8 cellular contexts compared by ENCODE assay signal in the genomic region with DNA sequence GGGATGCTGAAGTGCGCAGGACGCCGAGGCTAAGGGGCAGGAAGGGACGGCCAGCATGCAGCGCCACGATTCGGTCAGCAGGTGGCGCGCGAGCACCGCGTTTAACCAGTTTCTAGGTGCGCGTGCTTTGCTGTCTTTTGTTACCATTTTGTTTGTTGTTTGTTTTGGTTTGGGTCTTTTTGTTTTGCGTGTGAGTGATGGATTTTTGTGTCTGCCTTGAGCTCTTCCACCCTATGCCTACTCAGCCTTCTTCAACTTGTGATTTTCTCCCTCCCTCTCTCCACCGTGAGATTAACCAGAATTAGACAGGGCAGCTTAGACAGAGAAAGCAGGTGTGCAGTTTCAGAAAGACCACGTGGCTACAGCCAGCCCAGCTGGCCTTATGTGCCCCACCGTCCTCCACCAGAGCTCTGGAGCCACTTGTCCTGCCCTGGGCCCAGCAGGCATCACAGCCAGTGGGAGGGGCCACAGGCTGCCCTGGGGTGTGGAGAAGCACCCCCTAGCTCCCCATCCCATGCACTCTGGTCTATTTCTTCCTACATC.
DNase-seq lines count a peak whose midpoint lies in the region; ATAC-seq, FAIRE-seq and TF ChIP-seq lines count a peak whose summit lies in the region.

No MANE protein-coding gene starts in this region.

- H3K4me2 ChIP-seq in Loucy (ENCODE audit: low read depth, low read length, poor library complexity, severe bottlenecking), result peak overlapping the region; percentile 67

- TF ChIP-seq EP300 in ovary (IDR thresholded peaks at IDR 0.05), result no peak

- H3K9ac ChIP-seq in Loucy (ENCODE audit: low read depth, low read length, poor library complexity, severe bottlenecking), result peak overlapping the region; percentile 16

- intact Hi-C loops in ovary (cut with DNase I), result loop anchor here in 1 of 4 donors (5.0 kb wide), 1 partner anchor 1590 kb away; no protein-coding TSS in a partner anchor

- no peaks in the 10 kb centered on the region for H3K9me2 ChIP-seq in Loucy (replicated peaks; ENCODE audit: low read depth, low read length)

- WGBS in ovary, 3 donors, result 1 to 2% (median 1%) methylated on average over 18 of the region's 18 CpGs

- H3K4me3 ChIP-seq in H7 (ENCODE audit: insufficient read depth, low read depth, low read length) (no peak overlapping the region), Loucy (ENCODE audit: low read length, poor library complexity, severe bottlenecking) (peak overlapping the region; percentile 64), RWPE2 (ENCODE audit: severe bottlenecking) (no peak overlapping the region), ovary (no peak overlapping the region), thoracic aorta (peak overlapping the region; percentile 52)

- DNase-seq in GDM1 (lab: John Stamatoyannopoulos, UW), result peak; percentile 43
- DNase-seq in H7, result peak; percentile 85
- no peak for DNase-seq in RWPE2 (ENCODE audit: low spot score)
- peak; percentile 90 for DNase-seq in activated effector memory CD4-positive, alpha-beta T cell treated with anti-CD3 and anti-CD28 coated beads, Interleukin-2, amount 50 U/mL, for 16 hours
- DNase-seq in frontal cortex (ENCODE audit: low spot score in 2 of 2), result peak; percentile 54 to 72
- DNase-seq in ovary, result peak; percentile 49 to 85 (median 75)
- peak; percentile 10 for DNase-seq in thoracic aorta (ENCODE audit: low spot score)

- FAIRE-seq in frontal cortex (lab: Jason Lieb, UNC), result no peak

- H3K27ac ChIP-seq in RWPE2 (ENCODE audit: poor library complexity, severe bottlenecking) (no peak overlapping the region), ovary (no peak overlapping the region), thoracic aorta (no peak overlapping the region)

- peak overlapping the region; percentile 97 for H2AFZ ChIP-seq in Loucy (ENCODE audit: low read length)

- H3K79me2 ChIP-seq in Loucy (ENCODE audit: insufficient read depth, low read length), result no peaks in the 10 kb centered on the region

- H3K27me3 ChIP-seq in H7 (ENCODE audit: control insufficient read depth, insufficient read depth, low read length) (no peaks in the 10 kb centered on the region), Loucy (ENCODE audit: insufficient read depth, low read length, poor library complexity, severe bottlenecking) (no peaks in the 10 kb centered on the region), RWPE2 (ENCODE audit: insufficient read depth, poor library complexity, severe bottlenecking) (no peaks in the 10 kb centered on the region), ovary (no peaks in the 10 kb centered on the region), thoracic aorta (replicated peaks; ENCODE audit: insufficient read depth) (no peaks in the 10 kb centered on the region)

- ATAC-seq in RWPE2 (ENCODE audit: low read depth), result peak; percentile 85
- no peak for ATAC-seq in thoracic aorta (ENCODE audit: insufficient number of reproducible peaks, low FRiP score, low read depth)

- H3K4me1 ChIP-seq in Loucy (ENCODE audit: insufficient read depth, low read length, poor library complexity, severe bottlenecking) (no peaks in the 10 kb centered on the region), RWPE2 (ENCODE audit: insufficient read depth, poor library complexity, severe bottlenecking) (no peaks in the 10 kb centered on the region), ovary (ENCODE audit: insufficient read depth) (peaks cover 2% of the 10 kb centered on the region), thoracic aorta (ENCODE audit: control insufficient read depth in 1 of 2, low read depth in 2 of 2) (peaks cover 0 to 24% of the 10 kb centered on the region in 2 donors)

- TF ChIP-seq CTCF in Loucy (conservative IDR thresholded peaks at IDR 0.05; ENCODE audit: low read length) (peak; percentile 99), RWPE2 (IDR thresholded peaks at IDR 0.05; ENCODE audit: poor library complexity, severe bottlenecking) (peak; percentile 91), ovary (IDR thresholded peaks at IDR 0.05) (peak; percentile 80 to 88 (median 81)), thoracic aorta (IDR thresholded peaks at IDR 0.05) (peak; percentile 96)

- no peak for TF ChIP-seq POLR2A in ovary (IDR thresholded peaks at IDR 0.05)

- H4K20me1 ChIP-seq in Loucy (ENCODE audit: insufficient read depth, low read length, poor library complexity, severe bottlenecking), result no peaks in the 10 kb centered on the region

- H3K36me3 ChIP-seq in H7 (replicated peaks; ENCODE audit: control insufficient read depth, insufficient read depth, low read length) (no peaks in the 10 kb centered on the region), Loucy (ENCODE audit: insufficient read depth, low read length) (no peaks in the 10 kb centered on the region), RWPE2 (ENCODE audit: low read depth) (no peaks in the 10 kb centered on the region), ovary (no peaks in the 10 kb centered on the region), thoracic aorta (no peaks in the 10 kb centered on the region)

- H3K9me3 ChIP-seq in Loucy (ENCODE audit: insufficient read depth, low read depth, low read length) (no peaks in the 10 kb centered on the region), RWPE2 (ENCODE audit: severe bottlenecking) (no peaks in the 10 kb centered on the region), ovary (no peaks in the 10 kb centered on the region), thoracic aorta (no peaks in the 10 kb centered on the region)

- no peaks in the 10 kb centered on the region for H3F3A ChIP-seq in Loucy (ENCODE audit: low read depth)

Comparison
In these comparisons a context has a peak if more than half of its experiments do, and no peak if none do; other contexts are left out.
1. H3K4me3 ChIP-seq: peak in Loucy (single experiment) and thoracic aorta (single experiment); none in H7 (single experiment), RWPE2 (single experiment) and ovary (single experiment).
2. Peak in every context shown above with its lines, with median percentiles within 50 percentile points of each other: CTCF ChIP-seq.